ENCODE assay signal across 1 cellular context in the genomic region with DNA sequence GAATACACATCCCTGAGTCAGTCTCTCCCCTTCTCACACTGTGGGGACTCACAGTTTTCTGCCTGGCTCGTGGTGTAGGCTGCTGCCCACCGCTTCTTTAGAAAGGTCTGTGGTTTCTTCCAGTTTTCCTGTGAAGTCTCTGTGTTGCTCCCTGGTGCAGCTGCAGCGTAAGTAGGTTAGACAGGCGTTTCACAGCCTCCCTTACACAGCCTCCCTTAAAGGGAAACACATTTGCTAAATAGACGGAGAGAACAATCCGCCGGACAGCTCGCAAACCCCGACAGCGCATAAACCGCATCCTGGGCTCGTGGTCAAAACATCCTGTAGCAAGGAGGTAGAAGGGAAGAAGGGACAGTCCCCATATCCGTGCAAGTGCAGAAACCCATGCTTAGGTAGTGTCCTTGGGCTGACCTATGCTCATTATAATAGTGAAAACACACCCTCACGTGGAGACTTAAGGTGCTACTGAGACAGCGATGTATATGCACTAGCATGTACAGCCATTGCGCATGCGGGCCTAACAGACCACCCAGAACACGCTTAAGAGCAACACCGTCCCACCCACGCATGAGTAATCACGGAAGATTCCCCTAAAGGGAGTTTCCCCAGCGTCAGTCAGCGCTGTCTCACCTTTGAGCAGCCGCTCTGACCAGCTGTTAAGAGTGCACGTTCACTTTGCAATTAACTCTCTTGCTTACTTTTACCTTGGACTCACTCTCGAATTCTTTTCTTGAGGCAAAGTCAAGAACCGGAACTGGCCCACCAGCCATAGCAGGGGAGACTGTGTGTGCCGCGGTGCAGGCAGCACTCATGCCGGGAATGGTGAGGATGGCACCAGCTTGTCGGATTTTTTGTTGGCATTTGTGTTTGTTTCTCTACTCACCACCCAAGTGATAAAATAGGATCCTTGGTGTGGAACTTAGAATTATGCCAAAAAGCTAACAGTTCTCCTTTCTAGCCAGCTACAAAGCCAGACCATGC.
TF ChIP-seq lines count a peak whose summit lies in the region.

No MANE protein-coding gene starts in this region.

TF ChIP-seq in H1, 55 proteins besides CTCF, POLR2A, EP300 and RAD21:
- no peak for TF ChIP-seq EZH2 (IDR thresholded peaks at IDR 0.05; ENCODE audit: low read depth, low read length, severe bottlenecking)
- no peak for TF ChIP-seq SAP30 (IDR thresholded peaks at IDR 0.05; ENCODE audit: insufficient read depth, insufficient replicate concordance, low read length)
- TF ChIP-seq NANOG (IDR thresholded peaks at IDR 0.05; ENCODE audit: insufficient read depth, low read depth, low read length, poor library complexity, severe bottlenecking): no peak
- TF ChIP-seq, protein P1, sequence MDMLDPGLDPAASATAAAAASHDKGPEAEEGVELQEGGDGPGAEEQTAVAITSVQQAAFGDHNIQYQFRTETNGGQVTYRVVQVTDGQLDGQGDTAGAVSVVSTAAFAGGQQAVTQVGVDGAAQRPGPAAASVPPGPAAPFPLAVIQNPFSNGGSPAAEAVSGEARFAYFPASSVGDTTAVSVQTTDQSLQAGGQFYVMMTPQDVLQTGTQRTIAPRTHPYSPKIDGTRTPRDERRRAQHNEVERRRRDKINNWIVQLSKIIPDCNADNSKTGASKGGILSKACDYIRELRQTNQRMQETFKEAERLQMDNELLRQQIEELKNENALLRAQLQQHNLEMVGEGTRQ (IDR thresholded peaks at IDR 0.05; ENCODE audit: low read length): no peak
- no peak for TF ChIP-seq CHD2 (IDR thresholded peaks at IDR 0.05; ENCODE audit: low read length)
- no peak for TF ChIP-seq BACH1 (IDR thresholded peaks at IDR 0.05; ENCODE audit: low read length)
- TF ChIP-seq HDAC6 (IDR thresholded peaks at IDR 0.05; ENCODE audit: low read depth, low read length): no peak
- TF ChIP-seq CEBPB (IDR thresholded peaks at IDR 0.05; ENCODE audit: low read depth, low read length): no peak
- TF ChIP-seq KDM4A (IDR thresholded peaks at IDR 0.05; ENCODE audit: low read depth, low read length, severe bottlenecking): no peak
